In genomic region chr17:31452561-31453110, GRCh38 we compare ENCODE assay signal across 17 cellular contexts.
"Had no signal": no experiment of that assay in that cellular context is flagged by ENCODE, and none has a peak within 500 bp of the region (broad histone marks: within the 10 kb centered on the region; RNA-seq: fewer than 3 reads in every experiment).

No MANE protein-coding gene starts in this region.

- H3K4me1 Mint-ChIP-seq: activated CD4-positive, alpha-beta T cell treated with anti-CD3 and anti-CD28 coated beads, Interleukin-2, amount 10 ng/mL, durations not matched to agents 7 days and 5 days had no signal

- H3K4me3 ChIP-seq: esophagus muscularis mucosa, left lung, spleen, transverse colon had no signal

- H3K4me3 Mint-ChIP-seq: activated B cell treated with CpG ODN at 0.5 μM for 24 hours; activated CD4-positive, alpha-beta T cell treated with anti-CD3 and anti-CD28 coated beads, Interleukin-2, amount 10 ng/mL, durations not matched to agents 7 days and 5 days; stimulated activated memory B cell treated with anti-CD40 and anti-IgM and Interleukin-4, amounts not matched to agents 10 μg/mL and 1 μg/mL and 100 μg/mL, for 72 hours; T-helper 1 cell treated with Interleukin-12 subunit alpha and Interleukin-12 subunit beta and Interleukin-4 antibody, amounts not matched to agents 30 μg/mL and 1 μg/mL, for 36 hours had no signal

- H3K36me3 ChIP-seq: brain microvascular endothelial cell, esophagus muscularis mucosa, left lung, spleen, transverse colon had no signal

- ATAC-seq: activated naive CD4-positive, alpha-beta T cell treated with anti-CD3 and anti-CD28 coated beads, Interleukin-2, amount 50 U/mL, for 72 hours; left lung; sciatic nerve; SK-N-SH treated with all-trans-retinoic acid at 6 μM for 48 hours; stimulated activated memory B cell treated with anti-CD40 and anti-IgM and Interleukin-4, amounts not matched to agents 10 μg/mL and 1 μg/mL and 100 μg/mL, for 72 hours had no signal

- H3K9me3 Mint-ChIP-seq: activated B cell treated with CpG ODN at 0.5 μM for 24 hours; activated CD4-positive, alpha-beta T cell treated with anti-CD3 and anti-CD28 coated beads, Interleukin-2, amount 10 ng/mL, durations not matched to agents 7 days and 5 days; activated naive CD4-positive, alpha-beta T cell treated with anti-CD3 and anti-CD28 coated beads, Interleukin-2, amount 50 U/mL, for 72 hours; stimulated activated memory B cell treated with anti-CD40 and anti-IgM and Interleukin-4, amounts not matched to agents 10 μg/mL and 1 μg/mL and 100 μg/mL, for 72 hours; T-helper 1 cell treated with Interleukin-12 subunit alpha and Interleukin-12 subunit beta and Interleukin-4 antibody, amounts not matched to agents 30 μg/mL and 1 μg/mL, for 36 hours had no signal

- DNase-seq: activated B cell treated with CpG ODN at 0.5 μM for 24 hours; activated CD4-positive, alpha-beta T cell treated with anti-CD3 and anti-CD28 coated beads, Interleukin-2, amount 10 ng/mL, durations not matched to agents 7 days and 5 days; activated T-cell treated with anti-CD3 and anti-CD28 coated beads for 4 hours; amniotic stem cell; brain microvascular endothelial cell; dermis blood vessel endothelial cell; islet precursor cell; left lung; spleen; stimulated activated CD4-positive, alpha-beta T cell treated with anti-CD3 and anti-CD28 coated beads, Interleukin-1b, Interleukin-23, amount 100 ng/mL, for 48 hours; transverse colon had no signal

- H3K27me3 ChIP-seq: left lung, spleen, transverse colon had no signal

- H3K27me3 Mint-ChIP-seq: activated B cell treated with CpG ODN at 0.5 μM for 24 hours; activated CD4-positive, alpha-beta T cell treated with anti-CD3 and anti-CD28 coated beads, Interleukin-2, amount 10 ng/mL, durations not matched to agents 7 days and 5 days had no signal

- H3K9me3 ChIP-seq: esophagus muscularis mucosa, left lung, spleen, transverse colon had no signal

- H3K4me1 ChIP-seq: esophagus muscularis mucosa had no signal

- H3K36me3 Mint-ChIP-seq: activated naive CD4-positive, alpha-beta T cell treated with anti-CD3 and anti-CD28 coated beads, Interleukin-2, amount 50 U/mL, for 72 hours; stimulated activated memory B cell treated with anti-CD40 and anti-IgM and Interleukin-4, amounts not matched to agents 10 μg/mL and 1 μg/mL and 100 μg/mL, for 72 hours had no signal

- H3K27ac Mint-ChIP-seq: activated B cell treated with CpG ODN at 0.5 μM for 24 hours; activated CD4-positive, alpha-beta T cell treated with anti-CD3 and anti-CD28 coated beads, Interleukin-2, amount 10 ng/mL, durations not matched to agents 7 days and 5 days; activated naive CD4-positive, alpha-beta T cell treated with anti-CD3 and anti-CD28 coated beads, Interleukin-2, amount 50 U/mL, for 72 hours; stimulated activated memory B cell treated with anti-CD40 and anti-IgM and Interleukin-4, amounts not matched to agents 10 μg/mL and 1 μg/mL and 100 μg/mL, for 72 hours; T-helper 1 cell treated with Interleukin-12 subunit alpha and Interleukin-12 subunit beta and Interleukin-4 antibody, amounts not matched to agents 30 μg/mL and 1 μg/mL, for 36 hours had no signal

- H3K27ac ChIP-seq: brain microvascular endothelial cell, esophagus muscularis mucosa, left lung had no signal
